Comparison of ENCODE assay signal across 8 cellular contexts in genomic region chr7:93921607-93922446, GRCh38. TPM values are rescaled to one million over a fixed set of nuclear protein-coding genes. Genes with fewer than 3 reads are reported as not detected.
DNase-seq lines count a peak whose midpoint lies in the region; ATAC-seq and TF ChIP-seq lines count a peak whose summit lies in the region.

GNG11 (plus strand) TSS chr7:93921735; CDS start chr7:93922138, 403 bp downstream.

- peak; percentile 41 for DNase-seq in DMS114 treated with DMSO at 0.1 percent for 48 hours (lab: John Stamatoyannopoulos, UW; ENCODE audit: unreplicated experiment)
- peak; percentile 89 to 92 for DNase-seq in lung microvascular endothelial cell (ENCODE audit: low read depth in 2 of 2)
- DNase-seq in stimulated activated CD8-positive, alpha-beta memory T cell treated with anti-CD3 and anti-CD28 coated beads, Interleukin-4, amount 100 ng/mL, for 24 hours (ENCODE audit: low read depth): peak; percentile 2
- DNase-seq in cerebellar nuclear complex (lab: John Stamatoyannopoulos, UW): no peak

- in situ Hi-C loops in endometrial microvascular endothelial cells (cut with HindIII; ENCODE audit: inconsistent ontology term, low pct_unique_long_range_greater_than_20kb, low sequenced_read_pairs): loop anchor here (25.0 kb wide), 1 partner anchor 265 kb away; no protein-coding TSS in a partner anchor

- TF ChIP-seq CTCF in WI38 (IDR thresholded peaks at IDR 0.05; ENCODE audit: low read depth, low read length): no peak

- H3K4me3 ChIP-seq in WI38 (ENCODE audit: low read depth, low read length): peak within 1 kb of the TSS; percentile 96

- peak; percentile 92 for ATAC-seq in GM19463 (IDR thresholded peaks at IDR 0.05; ENCODE audit: unreplicated experiment)
- peak; percentile 78 for ATAC-seq in HG03520 (IDR thresholded peaks at IDR 0.05; ENCODE audit: unreplicated experiment)

RNA-seq across cellular contexts. Expression of gene GNG11, which starts in this region (rescaled TPM):
- 69.6 TPM for total RNA-seq in endometrial microvascular endothelial cells (ENCODE audit: inconsistent ontology term)
- 361 and 479 TPM in 2 replicates for total RNA-seq in lung microvascular endothelial cell

Comparison
In these comparisons a context has a peak if more than half of its experiments do, and no peak if none do; other contexts are left out.
1. DNase-seq: peak in DMS114 treated with DMSO at 0.1 percent for 48 hours (single experiment), lung microvascular endothelial cell (2 of 2) and stimulated activated CD8-positive, alpha-beta memory T cell treated with anti-CD3 and anti-CD28 coated beads, Interleukin-4, amount 100 ng/mL, for 24 hours (single experiment); none in cerebellar nuclear complex (0 of 2).